In genomic region chr11:69299572-69299971, GRCh38 we compare ENCODE assay signal across 3 cellular contexts.
TF ChIP-seq lines count a peak whose summit lies in the region.

No MANE protein-coding gene starts in this region.

TF ChIP-seq in SK-N-SH, 30 proteins besides CTCF, POLR2A, EP300 and RAD21:
- TF ChIP-seq SIN3A (IDR thresholded peaks at IDR 0.05; ENCODE audit: borderline replicate concordance, low read depth, low read length): no peak
- no peak for TF ChIP-seq MXI1 (IDR thresholded peaks at IDR 0.05; ENCODE audit: low read depth, low read length)
- TF ChIP-seq, protein P1, sequence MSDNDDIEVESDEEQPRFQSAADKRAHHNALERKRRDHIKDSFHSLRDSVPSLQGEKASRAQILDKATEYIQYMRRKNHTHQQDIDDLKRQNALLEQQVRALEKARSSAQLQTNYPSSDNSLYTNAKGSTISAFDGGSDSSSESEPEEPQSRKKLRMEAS (IDR thresholded peaks at IDR 0.05; ENCODE audit: low read depth): no peak
- TF ChIP-seq, protein P2, sequence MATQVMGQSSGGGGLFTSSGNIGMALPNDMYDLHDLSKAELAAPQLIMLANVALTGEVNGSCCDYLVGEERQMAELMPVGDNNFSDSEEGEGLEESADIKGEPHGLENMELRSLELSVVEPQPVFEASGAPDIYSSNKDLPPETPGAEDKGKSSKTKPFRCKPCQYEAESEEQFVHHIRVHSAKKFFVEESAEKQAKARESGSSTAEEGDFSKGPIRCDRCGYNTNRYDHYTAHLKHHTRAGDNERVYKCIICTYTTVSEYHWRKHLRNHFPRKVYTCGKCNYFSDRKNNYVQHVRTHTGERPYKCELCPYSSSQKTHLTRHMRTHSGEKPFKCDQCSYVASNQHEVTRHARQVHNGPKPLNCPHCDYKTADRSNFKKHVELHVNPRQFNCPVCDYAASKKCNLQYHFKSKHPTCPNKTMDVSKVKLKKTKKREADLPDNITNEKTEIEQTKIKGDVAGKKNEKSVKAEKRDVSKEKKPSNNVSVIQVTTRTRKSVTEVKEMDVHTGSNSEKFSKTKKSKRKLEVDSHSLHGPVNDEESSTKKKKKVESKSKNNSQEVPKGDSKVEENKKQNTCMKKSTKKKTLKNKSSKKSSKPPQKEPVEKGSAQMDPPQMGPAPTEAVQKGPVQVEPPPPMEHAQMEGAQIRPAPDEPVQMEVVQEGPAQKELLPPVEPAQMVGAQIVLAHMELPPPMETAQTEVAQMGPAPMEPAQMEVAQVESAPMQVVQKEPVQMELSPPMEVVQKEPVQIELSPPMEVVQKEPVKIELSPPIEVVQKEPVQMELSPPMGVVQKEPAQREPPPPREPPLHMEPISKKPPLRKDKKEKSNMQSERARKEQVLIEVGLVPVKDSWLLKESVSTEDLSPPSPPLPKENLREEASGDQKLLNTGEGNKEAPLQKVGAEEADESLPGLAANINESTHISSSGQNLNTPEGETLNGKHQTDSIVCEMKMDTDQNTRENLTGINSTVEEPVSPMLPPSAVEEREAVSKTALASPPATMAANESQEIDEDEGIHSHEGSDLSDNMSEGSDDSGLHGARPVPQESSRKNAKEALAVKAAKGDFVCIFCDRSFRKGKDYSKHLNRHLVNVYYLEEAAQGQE (IDR thresholded peaks at IDR 0.05; ENCODE audit: low read depth, low read length): no peak
- TF ChIP-seq POLR2AphosphoS5 (IDR thresholded peaks at IDR 0.05; ENCODE audit: low read depth, low read length): no peak
- no peak for TF ChIP-seq YY1 (IDR thresholded peaks at IDR 0.05; ENCODE audit: low read depth)

TF ChIP-seq in SK-N-SH treated with all-trans-retinoic acid at 6 μM for 48 hours, 23 proteins besides CTCF, POLR2A, EP300 and RAD21:
- no peak for TF ChIP-seq RARB (CRISPR knock-in tag; IDR thresholded peaks at IDR 0.05)
- TF ChIP-seq ZC3H10 (CRISPR knock-in tag; IDR thresholded peaks at IDR 0.05): no peak
- no peak for TF ChIP-seq ZFP30 (CRISPR knock-in tag; IDR thresholded peaks at IDR 0.05)
- no peak for TF ChIP-seq ZNF70 (CRISPR knock-in tag; IDR thresholded peaks at IDR 0.05)
- no peak for TF ChIP-seq ESRRG (CRISPR knock-in tag; IDR thresholded peaks at IDR 0.05)
- no peak for TF ChIP-seq ZNF8 (CRISPR knock-in tag; IDR thresholded peaks at IDR 0.05)
- no peak for TF ChIP-seq CSRNP3 (CRISPR knock-in tag; IDR thresholded peaks at IDR 0.05)
TF ChIP-seq in SK-N-SH treated with all-trans-retinoic acid at 6 μM for 48 hours: peak in this region for 0.

TF ChIP-seq in endothelial cell of umbilical vein, 7 proteins besides CTCF, POLR2A, EP300 and RAD21:
- no peak for TF ChIP-seq FOS (IDR thresholded peaks at IDR 0.05; ENCODE audit: borderline replicate concordance, insufficient read depth, low read length)
- no peak for TF ChIP-seq EZH2 (IDR thresholded peaks at IDR 0.05; ENCODE audit: borderline replicate concordance, low read depth, low read length, severe bottlenecking)
- no peak for TF ChIP-seq POLR2AphosphoS5 (IDR thresholded peaks at IDR 0.05; ENCODE audit: insufficient read depth, low read depth, low read length)
- no peak for TF ChIP-seq GATA2 (IDR thresholded peaks at IDR 0.05; ENCODE audit: insufficient read depth, insufficient read length, low read depth, low read length)
- TF ChIP-seq, protein P1 (IDR thresholded peaks at IDR 0.05; ENCODE audit: insufficient read depth, insufficient read length): no peak
- no peak for TF ChIP-seq MYC (IDR thresholded peaks at IDR 0.05; ENCODE audit: low read depth, low read length)
- no peak for TF ChIP-seq JUN (IDR thresholded peaks at IDR 0.05; ENCODE audit: borderline replicate concordance, insufficient read depth, insufficient read length, low read depth)
